10 cellular contexts compared by ENCODE assay signal in genomic region chr13:40352385-40352778, GRCh38.
DNase-seq lines count a peak whose midpoint lies in the region; ATAC-seq, FAIRE-seq and TF ChIP-seq lines count a peak whose summit lies in the region.
"Had no signal": no experiment of that assay in that cellular context is flagged by ENCODE, and none has a peak within 500 bp of the region (broad histone marks: within the 10 kb centered on the region; RNA-seq: fewer than 3 reads in every experiment).

No MANE protein-coding gene starts in this region.

- H3K56ac ChIP-seq in H1 (replicated peaks; ENCODE audit: insufficient read length, low read depth, low read length) = no peak overlapping the region

- H4K5ac ChIP-seq in H1 (ENCODE audit: insufficient read length, low read depth, low read length) = no peak overlapping the region

- POLR2A ChIA-PET in H1 (lab: Charles Lee; ENCODE audit: partially characterized antibody) = no interaction called here

- no peaks in the 10 kb centered on the region for H3K36me3 Mint-ChIP-seq in activated T-helper 1 cell treated with anti-CD3 and anti-CD28 coated beads, Interleukin-12 subunit alpha, Interleukin-12 subunit beta, Interleukin-2, Interleukin-4 antibody, amounts not matched to agents 30 ng/mL and 10 ng/mL and 1 ng/mL, durations not matched to agents 14 hours and 24 hours and 36 hours (ENCODE audit: low read depth)

- no peaks in the 10 kb centered on the region for H3K36me3 ChIP-seq in H1 (ENCODE audit: control insufficient read depth in 2 of 4, insufficient read depth in 4 of 4, low read length in 3 of 4)

- H3K79me2 ChIP-seq in H1 (ENCODE audit: control insufficient read depth in 1 of 2, insufficient read depth in 2 of 2, low read length in 2 of 2) = no peaks in the 10 kb centered on the region

- no peak overlapping the region for H3K23ac ChIP-seq in H1 (ENCODE audit: insufficient read length)

- no peaks in the 10 kb centered on the region for H3K9me3 Mint-ChIP-seq in activated T-helper 1 cell treated with anti-CD3 and anti-CD28 coated beads, Interleukin-12 subunit alpha, Interleukin-12 subunit beta, Interleukin-2, Interleukin-4 antibody, amounts not matched to agents 30 ng/mL and 10 ng/mL and 1 ng/mL, durations not matched to agents 14 hours and 24 hours and 36 hours
- H3K9me3 Mint-ChIP-seq: activated T-cell treated with anti-CD3 and anti-CD28 coated beads, Interleukin-2, amount 50 U/mL, for 72 hours had no signal

- no peaks in the 10 kb centered on the region for H3K79me1 ChIP-seq in H1 (ENCODE audit: low read depth, low read length)

- peak; percentile 6 for DNase-seq in EH (ENCODE audit: low read depth)
- DNase-seq in H1 (ENCODE audit: low read depth in 1 of 2, low spot score in 2 of 2) = no peak
- DNase-seq in iris pigment epithelial cell (ENCODE audit: low read depth) = peak; percentile 31
- DNase-seq in sciatic nerve (ENCODE audit: low spot score) = no peak
- DNase-seq in HUDEP-2 (lab: John Stamatoyannopoulos, UW; ENCODE audit: unreplicated experiment in 76 of 76) = no peak
- DNase-seq in activated T-helper 1 cell treated with anti-CD3 and anti-CD28 coated beads, Interleukin-12 subunit alpha, Interleukin-12 subunit beta, Interleukin-2, Interleukin-4 antibody, amounts not matched to agents 30 ng/mL and 10 ng/mL and 1 ng/mL, durations not matched to agents 14 hours and 24 hours and 36 hours (ENCODE audit: low spot score) = no peak
- no peak for DNase-seq in cerebellar cortex (ENCODE audit: low spot score)
- no peak for DNase-seq in NCI-H2107 (lab: John Stamatoyannopoulos, UW)
- DNase-seq: activated T-cell treated with anti-CD3 and anti-CD28 coated beads, Interleukin-2, amount 50 U/mL, for 72 hours; HFFc6 had no signal

- no peaks in the 10 kb centered on the region for H3K27me3 Mint-ChIP-seq in activated T-helper 1 cell treated with anti-CD3 and anti-CD28 coated beads, Interleukin-12 subunit alpha, Interleukin-12 subunit beta, Interleukin-2, Interleukin-4 antibody, amounts not matched to agents 30 ng/mL and 10 ng/mL and 1 ng/mL, durations not matched to agents 14 hours and 24 hours and 36 hours (ENCODE audit: insufficient read depth)

- TF ChIP-seq EP300 in H1 (IDR thresholded peaks at IDR 0.05; ENCODE audit: borderline replicate concordance in 1 of 2, low read depth in 2 of 2, low read length in 2 of 2) = no peak

- H2BK5ac ChIP-seq in H1 (ENCODE audit: low read depth, low read length) = no peak overlapping the region

- peaks cover 2% of the 10 kb centered on the region; the same call in 1 of the 2 replicates for H3K23me2 ChIP-seq in H1 (ENCODE audit: low read depth, low read length)

- H3K4me2 ChIP-seq in H1 (ENCODE audit: insufficient read depth in 1 of 2, low read depth in 2 of 2, low read length in 2 of 2) = no peak overlapping the region

- intact Hi-C loops in sciatic nerve (cut with DNase I) = no loop called here
- intact Hi-C loops in activated T-helper 1 cell treated with anti-CD3 and anti-CD28 coated beads, Interleukin-12 subunit alpha, Interleukin-12 subunit beta, Interleukin-2, Interleukin-4 antibody, amounts not matched to agents 30 ng/mL and 10 ng/mL and 1 ng/mL, durations not matched to agents 14 hours and 24 hours and 36 hours (cut with micrococcal nuclease) = no loop called here

- H3K27ac ChIP-seq in H1 (ENCODE audit: low read depth, low read length) = no peak overlapping the region

- no peak overlapping the region for H3K9ac ChIP-seq in H1 (replicated peaks in 1 of 4; ENCODE audit: extremely low read depth in 1 of 4, low read depth in 3 of 4, low read length in 3 of 4)

- FAIRE-seq in H1 (lab: Jason Lieb, UNC) = no peak

- no peak for TF ChIP-seq POLR2A in H1 (IDR thresholded peaks at IDR 0.05; ENCODE audit: control extremely low read depth in 1 of 2, low read depth in 2 of 2, low read length in 2 of 2)

- no peak overlapping the region for H3K14ac ChIP-seq in H1 (ENCODE audit: insufficient read length)

- H3K4ac ChIP-seq in H1 (replicated peaks; ENCODE audit: insufficient read length, low read depth, low read length) = no peak overlapping the region

- no peak for TF ChIP-seq RAD21 in H1 (IDR thresholded peaks at IDR 0.05 in 1 of 2, conservative IDR thresholded peaks at IDR 0.05 in 1 of 2; ENCODE audit: low read depth in 2 of 2, low read length in 2 of 2)

- H3K4me1 ChIP-seq in H1 (replicated peaks in 1 of 4; ENCODE audit: control insufficient read depth in 3 of 4, insufficient read depth in 4 of 4, low read length in 3 of 4) = peaks cover 2 to 11% (median 9%) of the 10 kb centered on the region in 4 experiments

- H3K27ac Mint-ChIP-seq in activated T-helper 1 cell treated with anti-CD3 and anti-CD28 coated beads, Interleukin-12 subunit alpha, Interleukin-12 subunit beta, Interleukin-2, Interleukin-4 antibody, amounts not matched to agents 30 ng/mL and 10 ng/mL and 1 ng/mL, durations not matched to agents 14 hours and 24 hours and 36 hours = no peak overlapping the region
- H3K27ac Mint-ChIP-seq: activated T-cell treated with anti-CD3 and anti-CD28 coated beads, Interleukin-2, amount 50 U/mL, for 72 hours; HFFc6 had no signal

- peak; percentile 81 for ATAC-seq in sciatic nerve
- ATAC-seq: activated T-cell treated with anti-CD3 and anti-CD28 coated beads, Interleukin-2, amount 50 U/mL, for 72 hours had no signal

- H4K8ac ChIP-seq in H1 (ENCODE audit: extremely low read depth, insufficient read depth, low read length) = peak overlapping the region; percentile 18; the same call in 1 of the 2 replicates

- H3K27me3 ChIP-seq in H1 (replicated peaks in 1 of 4; ENCODE audit: control insufficient read depth in 3 of 4, extremely low read depth in 1 of 4, insufficient read depth in 3 of 4, low read length in 3 of 4) = no peaks in the 10 kb centered on the region; a peak in 2 of 7 replicates

- H2BK15ac ChIP-seq in H1 (ENCODE audit: low read length) = peak overlapping the region; percentile 81; the same call in 1 of the 2 replicates

- H2AFZ ChIP-seq in H1 (ENCODE audit: low read length) = no peak overlapping the region

- peaks cover 9% of the 10 kb centered on the region for H3K4me1 Mint-ChIP-seq in activated T-helper 1 cell treated with anti-CD3 and anti-CD28 coated beads, Interleukin-12 subunit alpha, Interleukin-12 subunit beta, Interleukin-2, Interleukin-4 antibody, amounts not matched to agents 30 ng/mL and 10 ng/mL and 1 ng/mL, durations not matched to agents 14 hours and 24 hours and 36 hours (ENCODE audit: low read depth)

- no peak overlapping the region for H2BK120ac ChIP-seq in H1 (replicated peaks; ENCODE audit: low read depth, low read length)

- H4K20me1 ChIP-seq in H1 (replicated peaks in 1 of 2; ENCODE audit: control insufficient read depth in 1 of 2, insufficient read depth in 2 of 2, low read length in 2 of 2) = no peaks in the 10 kb centered on the region

- no peak overlapping the region for H3K18ac ChIP-seq in H1 (ENCODE audit: extremely low read depth, low read length)

- no peak overlapping the region for H2BK20ac ChIP-seq in H1 (ENCODE audit: low read length)

- H3K4me3 ChIP-seq in H1 (ENCODE audit: extremely low read depth in 1 of 4, insufficient read depth in 2 of 4, low read depth in 3 of 4, low read length in 4 of 4) = no peak overlapping the region

- 0 out of 2 replicates have a peak overlapping the region, but pooled peaks have one; percentile 55 for H2BK12ac ChIP-seq in H1 (ENCODE audit: low read depth, low read length)

- H2AK5ac ChIP-seq in H1 (ENCODE audit: low read depth, low read length) = 0 out of 2 replicates have a peak overlapping the region, but pooled peaks have one; percentile 47

- H3K4me3 Mint-ChIP-seq in activated T-helper 1 cell treated with anti-CD3 and anti-CD28 coated beads, Interleukin-12 subunit alpha, Interleukin-12 subunit beta, Interleukin-2, Interleukin-4 antibody, amounts not matched to agents 30 ng/mL and 10 ng/mL and 1 ng/mL, durations not matched to agents 14 hours and 24 hours and 36 hours = no peak overlapping the region
- H3K4me3 Mint-ChIP-seq: activated T-cell treated with anti-CD3 and anti-CD28 coated beads, Interleukin-2, amount 50 U/mL, for 72 hours; HFFc6 had no signal

- no peaks in the 10 kb centered on the region for H3K9me3 ChIP-seq in H1 (ENCODE audit: insufficient read depth in 2 of 2, low read depth in 1 of 2, low read length in 1 of 2)

- CTCF ChIA-PET in H1 (lab: Charles Lee; ENCODE audit: partially characterized antibody) = no interaction called here

- 88% methylated on average over 9 of the region's 9 CpGs; no CpG with 5 or more reads in 1 of the 2 experiments for WGBS in H1 (ENCODE audit: extremely low coverage in 1 of 2, insufficient coverage in 1 of 2, insufficient read length in 1 of 2, insufficient replicate concordance in 2 of 2, low coverage in 1 of 2, low lambda C conversion rate in 2 of 2, missing lambda C conversion rate in 1 of 2), 2 experiments

- no peak for TF ChIP-seq CTCF in H1 (IDR thresholded peaks at IDR 0.05; ENCODE audit: control extremely low read depth in 1 of 3, insufficient read depth in 1 of 3, low read depth in 1 of 3, low read length in 3 of 3)

- H4K91ac ChIP-seq in H1 (replicated peaks; ENCODE audit: insufficient read length, low read length) = no peak overlapping the region

TF ChIP-seq in H1, 55 proteins besides CTCF, POLR2A, EP300 and RAD21:
- TF ChIP-seq BACH1 (IDR thresholded peaks at IDR 0.05; ENCODE audit: low read length) (no peak), RFX5 (IDR thresholded peaks at IDR 0.05; ENCODE audit: borderline replicate concordance, low read depth, low read length) (no peak), CEBPB (IDR thresholded peaks at IDR 0.05; ENCODE audit: low read depth, low read length) (0 out of 2 replicates have a peak, but pooled peaks have one; percentile 3), KDM4A (IDR thresholded peaks at IDR 0.05; ENCODE audit: low read depth, low read length, severe bottlenecking) (no peak), TAF1 (IDR thresholded peaks at IDR 0.05; ENCODE audit: low read depth, low read length) (no peak), ATF3 (IDR thresholded peaks at IDR 0.05; ENCODE audit: insufficient read depth, low read depth, low read length) (no peak), ZNF274 (IDR thresholded peaks at IDR 0.05; ENCODE audit: borderline replicate concordance, extremely low read depth, low read length) (no peak), BCL11A (IDR thresholded peaks at IDR 0.05; ENCODE audit: low read depth in 2 of 2, low read length in 2 of 2) (no peak)

Comparison
In these comparisons a context has a peak if more than half of its experiments do, and no peak if none do; other contexts are left out.
1. DNase-seq: peak in EH (single experiment) and iris pigment epithelial cell (single experiment); none in H1 (0 of 2), sciatic nerve (single experiment), HUDEP-2 (0 of 76), activated T-helper 1 cell treated with anti-CD3 and anti-CD28 coated beads, Interleukin-12 subunit alpha, Interleukin-12 subunit beta, Interleukin-2, Interleukin-4 antibody, amounts not matched to agents 30 ng/mL and 10 ng/mL and 1 ng/mL, durations not matched to agents 14 hours and 24 hours and 36 hours (single experiment), cerebellar cortex (single experiment) and NCI-H2107 (single experiment).